24 cellular contexts compared by ENCODE assay signal in the genomic region with DNA sequence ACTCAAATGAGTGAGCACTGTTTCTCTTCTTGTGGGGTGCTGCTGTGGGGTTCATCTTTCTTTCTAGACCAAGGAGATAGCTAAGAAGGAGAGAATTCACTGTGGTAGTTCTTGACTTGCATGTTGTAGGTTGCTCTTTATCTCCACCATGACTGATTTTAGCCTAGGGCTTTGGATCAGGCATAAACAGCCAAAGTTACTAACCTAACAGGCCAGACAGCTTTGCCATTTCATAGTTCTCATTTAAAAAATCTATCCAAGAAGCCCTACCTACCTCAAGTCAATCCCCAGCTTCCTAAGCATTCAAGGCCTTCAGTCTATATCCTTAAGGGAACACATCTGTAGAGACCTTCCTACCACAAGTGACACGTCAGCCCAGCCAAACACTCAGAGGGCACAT.
DNase-seq lines count a peak whose midpoint lies in the region; ATAC-seq, FAIRE-seq and TF ChIP-seq lines count a peak whose summit lies in the region.
"Had no signal": no experiment of that assay in that cellular context is flagged by ENCODE, and none has a peak within 500 bp of the region (broad histone marks: within the 10 kb centered on the region; RNA-seq: fewer than 3 reads in every experiment).

No MANE protein-coding gene starts in this region.

- peak overlapping the region; percentile 41 for H3K27ac Mint-ChIP-seq in astrocyte (ENCODE audit: unreplicated experiment)
- H3K27ac Mint-ChIP-seq: neural progenitor cell, T-cell had no signal

- no peaks in the 10 kb centered on the region for H3K79me2 ChIP-seq in astrocyte (ENCODE audit: insufficient read depth, low read length)

- intact Hi-C loops in IMR-90 (cut with micrococcal nuclease) = no loop called here

- DNase-seq in ELF-1 (ENCODE audit: low read depth, low spot score) (peak; percentile 12), IMR-90 (no peak), astrocyte (ENCODE audit: low read depth) (no peak), amygdala (lab: John Stamatoyannopoulos, UW) (no peak), cerebellar cortex (ENCODE audit: low spot score) (no peak), NK-92 (lab: John Stamatoyannopoulos, UW; ENCODE audit: unreplicated experiment) (no peak)
- DNase-seq: activated CD4-positive, alpha-beta T cell treated with anti-CD3 and anti-CD28 coated beads for 4 hours; anterior cingulate cortex; cerebellar nuclear complex; DND-41; gastrocnemius medialis; hypothalamus; Kasumi-1; mucosa of descending colon; NCI-H1092 treated with DMSO at 0.1 percent for 48 hours; NCI-H2029 treated with DMSO at 0.1 percent for 48 hours; NCI-H345; T-cell had no signal

- peak overlapping the region; percentile 74 for H3K4ac ChIP-seq in IMR-90 (ENCODE audit: low read depth, low read length)

- H3K9ac ChIP-seq in IMR-90 (ENCODE audit: low read depth, low read length) (no peak overlapping the region), astrocyte (ENCODE audit: low read length) (no peak overlapping the region)
- H3K9ac ChIP-seq: neural progenitor cell had no signal

- H2AK9ac ChIP-seq in IMR-90 (replicated peaks; ENCODE audit: low read depth, low read length, poor library complexity) = no peak overlapping the region

- no peak overlapping the region for H3K56ac ChIP-seq in IMR-90 (ENCODE audit: extremely low read depth, insufficient read depth, low read length)

- peaks cover 6% of the 10 kb centered on the region for H3K9me3 Mint-ChIP-seq in astrocyte (ENCODE audit: unreplicated experiment)
- H3K9me3 Mint-ChIP-seq: neural progenitor cell, T-cell had no signal

- H3K4me3 Mint-ChIP-seq in astrocyte (ENCODE audit: unreplicated experiment) = no peak overlapping the region
- H3K4me3 Mint-ChIP-seq: neural progenitor cell, T-cell had no signal

- H4K5ac ChIP-seq in IMR-90 (ENCODE audit: low read depth, low read length) = peak overlapping the region; percentile 81

- peak overlapping the region; percentile 15 to 52; a peak in 3 of 4 replicates for H4K8ac ChIP-seq in IMR-90 (ENCODE audit: low read depth in 2 of 2, low read length in 2 of 2)

- no peak for TF ChIP-seq POLR2A in IMR-90 (IDR thresholded peaks at IDR 0.05; ENCODE audit: low read depth, low read length)

- WGBS in IMR-90 (ENCODE audit: extremely low coverage in 2 of 2, insufficient read length in 1 of 2), 2 experiments = no CpG with 5 or more reads among the region's 1 CpG

- TF ChIP-seq RAD21 in IMR-90 (IDR thresholded peaks at IDR 0.05; ENCODE audit: low read length) = no peak

- H3K36me3 ChIP-seq in IMR-90 (ENCODE audit: control insufficient read depth, insufficient read depth, low read length) (no peaks in the 10 kb centered on the region), astrocyte (ENCODE audit: insufficient read depth, low read length) (no peaks in the 10 kb centered on the region)
- H3K36me3 ChIP-seq: esophagus muscularis mucosa, gastrocnemius medialis, neural progenitor cell had no signal

- BruUV-seq in IMR-90 (replicated peaks; lab: Mats Ljungman, UMichigan) = no TSS peak

- peaks cover 3% of the 10 kb centered on the region for H3K36me3 Mint-ChIP-seq in astrocyte (ENCODE audit: low read depth, unreplicated experiment)
- H3K36me3 Mint-ChIP-seq: neural progenitor cell, T-cell had no signal

- H3K4me3 ChIP-seq in IMR-90 (ENCODE audit: insufficient read depth, low read depth, low read length) (no peak overlapping the region), astrocyte (ENCODE audit: insufficient read depth, low read depth, low read length) (no peak overlapping the region), skin epidermis (no peak overlapping the region)
- H3K4me3 ChIP-seq: esophagus muscularis mucosa, gastrocnemius medialis, mucosa of descending colon, neural progenitor cell had no signal

- H3K4me1 ChIP-seq in IMR-90 (ENCODE audit: control insufficient read depth, insufficient read depth, low read length) (peaks cover 21% of the 10 kb centered on the region), astrocyte (ENCODE audit: insufficient read depth, low read length) (peaks cover 42% of the 10 kb centered on the region)
- H3K4me1 ChIP-seq: gastrocnemius medialis, neural progenitor cell had no signal

- POLR2A ChIA-PET in IMR-90 (lab: Charles Lee; ENCODE audit: unreplicated experiment) = no interaction called here

- H3K9me3 ChIP-seq in IMR-90 (ENCODE audit: control insufficient read depth, insufficient read depth, low read length) (no peaks in the 10 kb centered on the region), astrocyte (ENCODE audit: insufficient read depth, low read depth, low read length) (no peaks in the 10 kb centered on the region)
- H3K9me3 ChIP-seq: esophagus muscularis mucosa, gastrocnemius medialis, mucosa of descending colon had no signal

- peaks cover 52% of the 10 kb centered on the region for H3K4me1 Mint-ChIP-seq in astrocyte (ENCODE audit: low read depth, unreplicated experiment)
- H3K4me1 Mint-ChIP-seq: neural progenitor cell had no signal

- peak overlapping the region; percentile 80 for H2AK5ac ChIP-seq in IMR-90 (ENCODE audit: low read depth, low read length)

- FAIRE-seq in astrocyte (lab: Jason Lieb, UNC) = no peak
- FAIRE-seq: GM12892, HTR-8/SVneo had no signal

- in situ Hi-C loops in IMR-90 (cut with MboI; ENCODE audit: low sequenced_read_pairs) = no loop called here

- dilution Hi-C loops in IMR-90 (cut with HindIII; ENCODE audit: low sequenced_read_pairs, unreplicated experiment) = no loop called here

- no peak overlapping the region for H3K4me2 ChIP-seq in IMR-90 (ENCODE audit: low read depth, low read length)
- H3K4me2 ChIP-seq in astrocyte (ENCODE audit: low read length) = no peak overlapping the region
- H3K4me2 ChIP-seq: neural progenitor cell had no signal

- H2BK20ac ChIP-seq in IMR-90 (ENCODE audit: low read depth, low read length) = peak overlapping the region; percentile 79

- H3K27me3 Mint-ChIP-seq in astrocyte (ENCODE audit: low read depth, unreplicated experiment) = no peaks in the 10 kb centered on the region

- H3K79me1 ChIP-seq in IMR-90 (ENCODE audit: low read depth in 1 of 2, low read length in 2 of 2) = no peaks in the 10 kb centered on the region; a peak in 1 of 4 replicates

- H2AFZ ChIP-seq in IMR-90 (replicated peaks; ENCODE audit: low read length, poor library complexity) = peak overlapping the region; percentile 46
- H2AFZ ChIP-seq in astrocyte (ENCODE audit: low read depth, low read length) = no peak overlapping the region
- H2AFZ ChIP-seq: neural progenitor cell had no signal

- TF ChIP-seq CTCF in IMR-90 (conservative IDR thresholded peaks at IDR 0.05; ENCODE audit: low read depth, low read length) = no peak
- TF ChIP-seq CTCF in astrocyte (IDR thresholded peaks at IDR 0.05; ENCODE audit: insufficient read depth, low read depth, low read length) = no peak

- peak overlapping the region; percentile 93; the same call in 1 of the 2 replicates for H3K18ac ChIP-seq in IMR-90 (ENCODE audit: low read depth, low read length)

- H2BK120ac ChIP-seq in IMR-90 (ENCODE audit: low read depth, low read length) = peak overlapping the region; percentile 59

- H3K27ac ChIP-seq in IMR-90 (ENCODE audit: insufficient read depth, low read length) (no peak overlapping the region), astrocyte (ENCODE audit: low read depth, low read length) (no peak overlapping the region), skin epidermis (peak overlapping the region in 15 of 21 experiments; percentile 4 to 78 (median 60))
- H3K27ac ChIP-seq: esophagus muscularis mucosa, gastrocnemius medialis, neural progenitor cell had no signal

- H3K9me1 ChIP-seq in IMR-90 (ENCODE audit: insufficient read depth, low read length) = peaks cover 6% of the 10 kb centered on the region

- peak overlapping the region; percentile 12 for H3K14ac ChIP-seq in IMR-90 (replicated peaks; ENCODE audit: low read depth, low read length)

- H3K27me3 ChIP-seq in IMR-90 (ENCODE audit: control insufficient read depth, insufficient read depth, low read length) (no peaks in the 10 kb centered on the region), astrocyte (ENCODE audit: insufficient read depth, low read length) (no peaks in the 10 kb centered on the region)
- H3K27me3 ChIP-seq: esophagus muscularis mucosa, gastrocnemius medialis, neural progenitor cell had no signal

- no peak for ATAC-seq in IMR-90 (ENCODE audit: low read depth)
- ATAC-seq: gastrocnemius medialis, mucosa of descending colon, sciatic nerve, T-cell had no signal

- H2BK15ac ChIP-seq in IMR-90 (ENCODE audit: low read depth, low read length) = peak overlapping the region; percentile 97

- CTCF ChIA-PET in IMR-90 (lab: Yijun Ruan, JAX) = interaction anchor here (0.9 to 1.1 kb wide), 2 partner anchors 33 to 53 kb away, joined by 3 read pairs; no protein-coding TSS in a partner anchor

- H4K91ac ChIP-seq in IMR-90 (ENCODE audit: insufficient read depth, low read depth, low read length) = peak overlapping the region; percentile 54

- H4K20me1 ChIP-seq in IMR-90 (ENCODE audit: insufficient read depth, low read length) = no peaks in the 10 kb centered on the region
- no peaks in the 10 kb centered on the region for H4K20me1 ChIP-seq in astrocyte (ENCODE audit: insufficient read depth, low read length)

- 0 out of 2 replicates have a peak overlapping the region, but pooled peaks have one; percentile 13 for H3K23ac ChIP-seq in IMR-90 (ENCODE audit: low read depth, low read length)

- peak overlapping the region; percentile 36 for H2BK5ac ChIP-seq in IMR-90 (ENCODE audit: low read depth, low read length, poor library complexity, severe bottlenecking)

TF ChIP-seq in IMR-90, 13 proteins besides CTCF, POLR2A, EP300 and RAD21:
- TF ChIP-seq RCOR1 (IDR thresholded peaks at IDR 0.05; ENCODE audit: insufficient replicate concordance, low read length) (no peak), SMC3 (IDR thresholded peaks at IDR 0.05; ENCODE audit: low read depth, low read length) (no peak), RFX5 (IDR thresholded peaks at IDR 0.05; ENCODE audit: low read depth, low read length) (no peak)

Comparison
In these comparisons a context has a peak if more than half of its experiments do, and no peak if none do; other contexts are left out.
1. H3K27ac ChIP-seq: peak in skin epidermis (15 of 21); none in IMR-90 (single experiment) and astrocyte (single experiment).